Comparison of ENCODE assay signal across 16 cellular contexts in genomic region chr21:34592120-34592561, GRCh38. TPM values are rescaled to one million over a fixed set of nuclear protein-coding genes. Genes with fewer than 3 reads are reported as not detected.
A peak's percentile ranks its signal among the peaks of the same experiment; 100 is the strongest.
DNase-seq lines count a peak whose midpoint lies in the region; ATAC-seq and TF ChIP-seq lines count a peak whose summit lies in the region.
"Had no signal": no experiment of that assay in that cellular context is flagged by ENCODE, and none has a peak within 500 bp of the region (broad histone marks: within the 10 kb centered on the region; RNA-seq: fewer than 3 reads in every experiment).

No MANE protein-coding gene starts in this region.

- ATAC-seq in mucosa of descending colon: peak; percentile 89
- ATAC-seq: natural killer cell treated with Interleukin-12 subunit alpha and Interleukin-12 subunit beta and Interleukin-15 and Interleukin-18, amount 100 ng/mL, for 72 hours; stimulated activated naive B cell treated with anti-CD40 and anti-IgM and Interleukin-4, amounts not matched to agents 10 μg/mL and 1 μg/mL and 100 μg/mL, for 72 hours had no signal

- intact Hi-C loops in mucosa of descending colon (cut with DNase I, micrococcal nuclease) (no loop called here), tibial artery (cut with DNase I; ENCODE audit: low total_unique reads) (no loop called here)

- DNase-seq in DMS79 treated with DMSO at 0.1 percent for 48 hours (lab: John Stamatoyannopoulos, UW) (peak; percentile 67), DMS79 (lab: John Stamatoyannopoulos, UW) (no peak), fibroblast of the aortic adventitia (ENCODE audit: low read depth) (peak; percentile 68), mucosa of descending colon (peak; percentile 57 to 77 (median 68)), tibial artery (peak in 1 of 2 donors; percentile 72), iPS-NIHi11 (ENCODE audit: low spot score) (no peak), NCI-H446 treated with DMSO at 0.1 percent for 48 hours (lab: John Stamatoyannopoulos, UW) (no peak), putamen (ENCODE audit: low spot score) (no peak)
- DNase-seq: 8988T; activated effector memory CD4-positive, alpha-beta T cell treated with Interleukin-2 at 50 U/mL for 16 hours; cortex of kidney; hypothalamus; NCI-H774; stimulated activated naive B cell treated with anti-CD40 and anti-IgM and Interleukin-4, amounts not matched to agents 10 μg/mL and 1 μg/mL and 100 μg/mL, for 72 hours had no signal

- H3K27me3 ChIP-seq in tibial artery: no peaks in the 10 kb centered on the region

- H3K36me3 ChIP-seq in mucosa of descending colon (ENCODE audit: low read depth): no peaks in the 10 kb centered on the region
- no peaks in the 10 kb centered on the region for H3K36me3 ChIP-seq in tibial artery

- H3K4me3 ChIP-seq in fibroblast of the aortic adventitia (ENCODE audit: low read depth, low read length) (peak overlapping the region; percentile 25), mucosa of descending colon (no peak overlapping the region), tibial artery (peak overlapping the region; percentile 15 to 38)
- H3K4me3 ChIP-seq: SK-N-MC had no signal

- H3K4me1 ChIP-seq in mucosa of descending colon (ENCODE audit: low read depth): peaks cover 31% of the 10 kb centered on the region
- peaks cover 0 to 20% (median 7%) of the 10 kb centered on the region in 4 donors for H3K4me1 ChIP-seq in tibial artery

- peak overlapping the region; percentile 19 to 63 for H3K27ac ChIP-seq in tibial artery
- H3K27ac ChIP-seq: SK-N-MC had no signal

- no peak for TF ChIP-seq CTCF in fibroblast of the aortic adventitia (IDR thresholded peaks at IDR 0.05; ENCODE audit: insufficient read depth, low read length)
- no peak for TF ChIP-seq CTCF in mucosa of descending colon (IDR thresholded peaks at IDR 0.05)
- TF ChIP-seq CTCF in tibial artery (IDR thresholded peaks at IDR 0.05): no peak

- no peaks in the 10 kb centered on the region for H3K9me3 ChIP-seq in mucosa of descending colon
- H3K9me3 ChIP-seq in tibial artery: no peaks in the 10 kb centered on the region

RNA-seq across cellular contexts. Expression of gene RCAN1, which starts 22.8 kb away (rescaled TPM):
- total RNA-seq in fibroblast of the aortic adventitia (ENCODE audit: low replicate concordance) (30.5 and 39.7 TPM in 2 replicates), mucosa of descending colon (10 to 100 TPM; 44.4 to 55.2 (median 50.7) TPM)

Comparison
In these comparisons a context has a peak if more than half of its experiments do, and no peak if none do; other contexts are left out.
1. DNase-seq: peak in DMS79 treated with DMSO at 0.1 percent for 48 hours (single experiment), fibroblast of the aortic adventitia (single experiment) and mucosa of descending colon (3 of 3); none in DMS79 (single experiment), iPS-NIHi11 (single experiment), NCI-H446 treated with DMSO at 0.1 percent for 48 hours (single experiment) and putamen (single experiment).